Comparison of ENCODE assay signal across 8 cellular contexts in the genomic region with DNA sequence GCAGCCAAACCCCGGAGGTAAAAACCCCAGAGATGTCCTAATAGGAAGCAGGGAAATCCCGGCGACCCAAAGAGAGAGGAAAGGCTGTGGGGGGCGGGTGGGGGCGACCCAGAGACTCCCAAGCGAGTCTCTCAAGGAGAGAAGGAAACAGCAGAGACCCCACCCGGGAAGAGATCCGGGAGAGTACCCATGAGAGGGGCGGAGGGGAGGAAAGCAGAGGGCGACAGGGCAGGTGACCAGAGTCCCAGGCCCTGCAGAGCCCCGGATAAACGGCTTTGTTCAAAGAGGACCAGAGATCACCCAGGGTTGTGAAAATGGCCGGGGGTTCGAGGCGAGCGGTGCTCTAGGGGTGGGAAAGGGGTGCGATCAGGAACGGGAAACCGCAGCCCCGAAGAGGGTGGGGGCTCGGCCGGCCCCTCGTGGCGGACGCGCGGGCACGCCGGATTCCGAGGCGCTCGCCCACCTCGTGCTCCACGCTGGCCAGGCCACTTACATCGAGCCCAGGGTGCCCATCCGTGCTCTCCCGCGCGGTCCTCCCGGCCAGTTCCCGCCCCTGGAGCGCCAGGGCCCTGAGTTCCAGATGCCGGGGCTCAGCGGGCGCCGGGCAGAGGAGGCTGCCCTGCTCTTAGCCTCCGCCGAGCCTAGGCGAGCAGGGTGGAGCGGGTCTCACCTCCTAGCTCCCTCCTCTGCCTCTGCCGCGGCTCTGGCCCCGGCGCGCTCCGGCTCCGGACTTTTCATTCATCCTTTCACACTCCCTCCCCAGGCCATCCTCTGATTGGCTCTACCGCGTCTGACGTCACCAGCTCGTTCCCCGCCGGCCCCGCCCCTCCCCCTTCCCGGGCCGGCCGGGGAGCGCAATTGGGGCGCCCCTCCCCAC. TPM values are rescaled to one million over a fixed set of nuclear protein-coding genes. Genes with fewer than 3 reads are reported as not detected.
DNase-seq lines count a peak whose midpoint lies in the region; ATAC-seq and TF ChIP-seq lines count a peak whose summit lies in the region.

No MANE protein-coding gene starts in this region.

- no peaks in the 10 kb centered on the region for H3K36me3 ChIP-seq in breast epithelium

- ATAC-seq in GM18519 (IDR thresholded peaks at IDR 0.05; ENCODE audit: low FRiP score, unreplicated experiment): no peak

- H3K27ac Mint-ChIP-seq in immature natural killer cell: peak overlapping the region in 2 of 6 donors; percentile 16 to 38

- H3K4me3 Mint-ChIP-seq in immature natural killer cell: peak overlapping the region; percentile 90 to 98 (median 93)

- peaks cover 17 to 34% (median 30%) of the 10 kb centered on the region in 3 donors for H3K27me3 Mint-ChIP-seq in immature natural killer cell (ENCODE audit: low read depth in 3 of 3)

- peak overlapping the region in 1 of 2 donors; percentile 50 for H3K27ac ChIP-seq in breast epithelium

- intact Hi-C loops in breast epithelium (cut with DNase I; ENCODE audit: low total_unique reads): no loop called here

- H3K4me1 Mint-ChIP-seq in immature natural killer cell: peaks cover 22 to 31% of the 10 kb centered on the region in 2 donors

- H3K9me3 ChIP-seq in breast epithelium: no peaks in the 10 kb centered on the region

- DNase-seq in ELF-1 (ENCODE audit: low read depth, low spot score) (peak; percentile 93), HFF-Myc (ENCODE audit: extremely low read depth, low read depth) (peak; percentile 19), NCI-H1694 (lab: John Stamatoyannopoulos, UW) (peak; percentile 97), UCSD-AML1 (lab: John Stamatoyannopoulos, UW; ENCODE audit: unreplicated experiment) (peak; percentile 85), breast epithelium (ENCODE audit: low spot score in 2 of 2) (peak; percentile 77 to 82), immature natural killer cell (peak; percentile 68 to 74 (median 70))
- peak; percentile 44 to 66 for DNase-seq in stimulated activated CD4-positive, alpha-beta T cell treated with anti-CD3 and anti-CD28 coated beads, Interleukin-12 subunit alpha, Interleukin-12 subunit beta, amount 100 ng/mL, for 24 hours (ENCODE audit: low read depth in 2 of 2)

- TF ChIP-seq CTCF in HFF-Myc (IDR thresholded peaks at IDR 0.05; ENCODE audit: low read depth, low read length, missing control alignments) (no peak), breast epithelium (IDR thresholded peaks at IDR 0.05) (no peak)

- H3K4me3 ChIP-seq in HFF-Myc (replicated peaks; ENCODE audit: low read depth, low read length) (no peak overlapping the region), breast epithelium (peak overlapping the region; percentile 10 to 63 (median 51))

- H3K27me3 ChIP-seq in breast epithelium: peaks cover 7 to 57% of the 10 kb centered on the region in 2 donors

- H3K4me1 ChIP-seq in breast epithelium: peaks cover 11 to 13% of the 10 kb centered on the region in 2 donors

- peaks cover 0 to 3% (median 0%) of the 10 kb centered on the region in 6 donors for H3K9me3 Mint-ChIP-seq in immature natural killer cell

- no peak for TF ChIP-seq POLR2A in breast epithelium (IDR thresholded peaks at IDR 0.05)

- peaks cover 0 to 5% (median 0%) of the 10 kb centered on the region in 3 donors for H3K36me3 Mint-ChIP-seq in immature natural killer cell

RNA-seq across cellular contexts. Expression of gene RHBG, which starts 52.3 kb away (rescaled TPM):
- not detected for total RNA-seq in breast epithelium
- not detected for polyA plus RNA-seq in immature natural killer cell

Comparison
In these comparisons a context has a peak if more than half of its experiments do, and no peak if none do; other contexts are left out.
1. DNase-seq: peak in every context shown above with its lines; median percentile 97 in NCI-H1694; 93 in ELF-1; 85 in UCSD-AML1; 80 in breast epithelium; 70 in immature natural killer cell; 55 in stimulated activated CD4-positive, alpha-beta T cell treated with anti-CD3 and anti-CD28 coated beads, Interleukin-12 subunit alpha, Interleukin-12 subunit beta, amount 100 ng/mL, for 24 hours; 19 in HFF-Myc.